Comparison of ENCODE assay signal across 18 cellular contexts in genomic region chr2:168086805-168087204, GRCh38.
DNase-seq lines count a peak whose midpoint lies in the region; ATAC-seq and TF ChIP-seq lines count a peak whose summit lies in the region.
"Had no signal": no experiment of that assay in that cellular context is flagged by ENCODE, and none has a peak within 500 bp of the region (broad histone marks: within the 10 kb centered on the region; RNA-seq: fewer than 3 reads in every experiment).

No MANE protein-coding gene starts in this region.

- H3K4me1 ChIP-seq in breast epithelium (no peaks in the 10 kb centered on the region), mammary epithelial cell (ENCODE audit: insufficient read depth, low read length) (no peaks in the 10 kb centered on the region), endodermal cell (ENCODE audit: control insufficient read depth, insufficient read depth, low read length) (peaks cover 6% of the 10 kb centered on the region), gastroesophageal sphincter (peaks cover 0 to 29% (median 0%) of the 10 kb centered on the region in 3 donors)
- H3K4me1 ChIP-seq: Peyer's patch had no signal

- H3K27me3 ChIP-seq in breast epithelium = no peaks in the 10 kb centered on the region
- no peaks in the 10 kb centered on the region for H3K27me3 ChIP-seq in mammary epithelial cell (ENCODE audit: insufficient read depth, low read length)
- no peaks in the 10 kb centered on the region for H3K27me3 ChIP-seq in dorsolateral prefrontal cortex
- H3K27me3 ChIP-seq in endodermal cell (ENCODE audit: control insufficient read depth, insufficient read depth, low read length, poor library complexity, severe bottlenecking) = no peaks in the 10 kb centered on the region
- no peaks in the 10 kb centered on the region for H3K27me3 ChIP-seq in gastroesophageal sphincter
- H3K27me3 ChIP-seq: Peyer's patch had no signal

- intact Hi-C loops in breast epithelium (cut with DNase I; ENCODE audit: low total_unique reads) (no loop called here), mammary epithelial cell (cut with micrococcal nuclease) (no loop called here), dorsolateral prefrontal cortex (cut with DNase I) (loop anchor here in 1 of 2 donors (10.0 kb wide), 1 partner anchor 112 kb away; no protein-coding TSS in a partner anchor)

- H3K27me3 Mint-ChIP-seq in endodermal cell (ENCODE audit: insufficient read depth) = no peaks in the 10 kb centered on the region

- H3K4me2 ChIP-seq in mammary epithelial cell (ENCODE audit: insufficient read depth, low read depth, low read length) = no peak overlapping the region

- H3K9ac ChIP-seq in mammary epithelial cell (ENCODE audit: insufficient read depth, low read length) = no peak overlapping the region
- no peak overlapping the region for H3K9ac ChIP-seq in endodermal cell (ENCODE audit: extremely low read depth, low read length, poor library complexity, severe bottlenecking)

- WGBS in mammary epithelial cell (ENCODE audit: low coverage, missing lambda C conversion rate) = 6% methylated on average over 4 of the region's 4 CpGs
- WGBS in endodermal cell (ENCODE audit: insufficient coverage in 1 of 2, insufficient read length in 1 of 2), 2 experiments = 83 to 93% methylated on average over 2 to 4 of the region's 4 CpGs
- 35 to 56% methylated on average over 4 of the region's 4 CpGs for WGBS in gastroesophageal sphincter (ENCODE audit: low coverage in 1 of 2), 2 donors

- H4K20me1 ChIP-seq in mammary epithelial cell (ENCODE audit: insufficient read depth, low read length) = no peaks in the 10 kb centered on the region

- H2AFZ ChIP-seq in mammary epithelial cell (ENCODE audit: low read depth, low read length) = no peak overlapping the region

- H3K9me3 ChIP-seq in breast epithelium = no peaks in the 10 kb centered on the region
- no peaks in the 10 kb centered on the region for H3K9me3 ChIP-seq in mammary epithelial cell (replicated peaks; ENCODE audit: insufficient read depth, low read length)
- H3K9me3 ChIP-seq in endodermal cell (ENCODE audit: control insufficient read depth, low read length) = peaks cover 1% of the 10 kb centered on the region
- H3K9me3 ChIP-seq in gastroesophageal sphincter = no peaks in the 10 kb centered on the region
- H3K9me3 ChIP-seq: Peyer's patch had no signal

- ATAC-seq in HG03571 (IDR thresholded peaks at IDR 0.05; ENCODE audit: unreplicated experiment) = no peak
- ATAC-seq in HG02884 (IDR thresholded peaks at IDR 0.05; ENCODE audit: unreplicated experiment) = no peak
- ATAC-seq in gastroesophageal sphincter = no peak

- H3K79me2 ChIP-seq in mammary epithelial cell (ENCODE audit: insufficient read depth, low read length) = no peaks in the 10 kb centered on the region

- TF ChIP-seq POLR2A in breast epithelium (IDR thresholded peaks at IDR 0.05) = no peak
- no peak for TF ChIP-seq POLR2A in gastroesophageal sphincter (IDR thresholded peaks at IDR 0.05)

- H3K27ac Mint-ChIP-seq in endodermal cell = no peak overlapping the region

- H3K27ac ChIP-seq in breast epithelium (peak overlapping the region; percentile 76 to 88), mammary epithelial cell (ENCODE audit: insufficient read depth, low read depth, low read length) (no peak overlapping the region), dorsolateral prefrontal cortex (peak overlapping the region in 54 of 59 donors; percentile 15 to 89 (median 72)), endodermal cell (ENCODE audit: low read depth, low read length) (no peak overlapping the region), gastroesophageal sphincter (no peak overlapping the region)
- H3K27ac ChIP-seq: HL-60, Peyer's patch had no signal

- no TSS peak for BruUV-seq in mammary epithelial cell (replicated peaks; lab: Mats Ljungman, UMichigan)

- TF ChIP-seq EP300 in gastroesophageal sphincter (IDR thresholded peaks at IDR 0.05) = no peak

- H3K4me1 Mint-ChIP-seq in endodermal cell = peaks cover 12% of the 10 kb centered on the region

- H3K4me3 Mint-ChIP-seq in endodermal cell = no peak overlapping the region

- no peaks in the 10 kb centered on the region for H3K36me3 ChIP-seq in breast epithelium
- H3K36me3 ChIP-seq in mammary epithelial cell (ENCODE audit: insufficient read depth, low read length) = no peaks in the 10 kb centered on the region
- H3K36me3 ChIP-seq in endodermal cell (ENCODE audit: control insufficient read depth, insufficient read depth, low read length) = no peaks in the 10 kb centered on the region
- no peaks in the 10 kb centered on the region for H3K36me3 ChIP-seq in gastroesophageal sphincter
- H3K36me3 ChIP-seq: Peyer's patch had no signal

- H3K9me3 Mint-ChIP-seq in endodermal cell = peaks cover 3% of the 10 kb centered on the region

- in situ Hi-C loops in mammary epithelial cell (cut with MboI; ENCODE audit: low sequenced_read_pairs in 2 of 2) = no loop called here

- H3K4me3 ChIP-seq in breast epithelium (peak overlapping the region in 1 of 3 donors; percentile 34), mammary epithelial cell (replicated peaks in 1 of 3; ENCODE audit: insufficient read depth in 1 of 3, low read depth in 2 of 3, low read length in 3 of 3) (no peak overlapping the region), dorsolateral prefrontal cortex (peak overlapping the region in 6 of 59 donors; percentile 4 to 24 (median 10)), endodermal cell (ENCODE audit: low read length) (no peak overlapping the region), gastroesophageal sphincter (no peak overlapping the region)
- H3K4me3 ChIP-seq: Peyer's patch had no signal

- DNase-seq in breast epithelium (ENCODE audit: low spot score in 2 of 2) = peak in 1 of 2 donors; percentile 56
- DNase-seq in mammary epithelial cell = no peak
- DNase-seq in dorsolateral prefrontal cortex = no peak
- DNase-seq in pons (ENCODE audit: low spot score) = peak; percentile 94
- DNase-seq in endodermal cell = no peak
- DNase-seq: DMS79 treated with DMSO at 0.1 percent for 48 hours, GF-D8, KBM-7, NCI-H1048, NCI-H146, NCI-H345, NCI-H748 treated with DMSO at 0.1 percent for 48 hours, Peyer's patch, Right ventricle myocardium superior had no signal

- dilution Hi-C loops in mammary epithelial cell (cut with HindIII; ENCODE audit: low sequenced_read_pairs) = no loop called here

- TF ChIP-seq CTCF in breast epithelium (IDR thresholded peaks at IDR 0.05) (no peak), mammary epithelial cell (conservative IDR thresholded peaks at IDR 0.05 in 1 of 2, IDR thresholded peaks at IDR 0.05 in 1 of 2; ENCODE audit: extremely low read depth in 1 of 2, insufficient read depth in 1 of 2, low read depth in 1 of 2, low read length in 2 of 2) (no peak), dorsolateral prefrontal cortex (IDR thresholded peaks at IDR 0.05 in 54 of 56, conservative IDR thresholded peaks at IDR 0.05 in 2 of 56; ENCODE audit: low read depth in 1 of 56, partially characterized antibody in 56 of 56) (peak in 1 of 56 donors; percentile 14), endodermal cell (conservative IDR thresholded peaks at IDR 0.05) (no peak), gastroesophageal sphincter (IDR thresholded peaks at IDR 0.05) (no peak)

- CTCF ChIA-PET in mammary epithelial cell (lab: Charles Lee; ENCODE audit: low non-redundant PET) = no interaction called here

- no peaks in the 10 kb centered on the region for H3K36me3 Mint-ChIP-seq in endodermal cell (ENCODE audit: low read depth)

Comparison
In these comparisons a context has a peak if more than half of its experiments do, and no peak if none do; other contexts are left out.
1. H3K27ac ChIP-seq: peak in breast epithelium (2 of 2) and dorsolateral prefrontal cortex (54 of 59); none in mammary epithelial cell (single experiment), endodermal cell (single experiment) and gastroesophageal sphincter (0 of 4).